Comparison of ENCODE assay signal across 8 cellular contexts in the genomic region with DNA sequence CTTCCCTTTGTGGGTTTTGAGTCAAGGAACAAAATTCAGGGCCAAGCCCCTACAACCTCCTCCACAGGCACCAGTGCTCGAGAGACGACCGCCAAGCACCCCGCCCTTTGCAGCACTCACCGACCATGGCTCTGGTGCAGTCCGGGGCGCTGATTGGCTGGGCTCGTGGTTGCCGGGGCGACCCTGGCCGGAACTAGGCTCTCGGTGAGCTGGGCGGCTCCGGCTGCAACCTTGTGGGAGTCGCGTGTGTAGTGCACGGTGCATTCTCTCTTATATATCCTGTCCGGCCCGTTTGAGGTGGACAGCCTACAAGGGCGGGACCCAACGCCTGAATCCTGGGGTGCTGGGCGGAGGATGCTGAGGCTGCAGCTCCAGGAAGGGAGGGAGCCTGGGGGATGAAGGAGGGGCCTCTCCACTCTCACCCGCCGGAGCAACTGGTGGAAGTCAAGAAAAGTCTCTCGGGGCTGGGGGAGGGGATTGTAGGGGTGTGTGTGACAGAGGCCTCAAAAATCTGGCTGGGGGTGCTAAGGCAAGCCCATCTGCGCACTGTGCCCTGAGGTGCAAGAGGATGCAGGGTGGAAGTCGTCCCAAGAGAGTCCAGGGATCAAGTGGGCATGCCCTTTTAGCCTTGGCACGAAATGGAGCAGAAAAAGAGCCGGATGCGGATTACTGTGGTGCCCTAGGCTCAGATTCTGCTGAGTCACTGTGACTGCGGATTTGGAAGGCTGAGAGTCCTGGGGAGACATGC.
A peak's percentile ranks its signal among the peaks of the same experiment; 100 is the strongest.
DNase-seq lines count a peak whose midpoint lies in the region; ATAC-seq lines count a peak whose summit lies in the region.

Gene NQO1, minus strand, starts transcription at position 248 of the 748 bp plus-strand sequence. Its CDS starts 121 bp downstream, at position 127.

- peak; percentile 93 for DNase-seq in AG08396 (ENCODE audit: low spot score)
- DNase-seq in NCI-H345 (lab: John Stamatoyannopoulos, UW), result peak; percentile 84
- peak; percentile 77 to 79 for DNase-seq in activated CD4-positive, alpha-beta T cell treated with anti-CD3 and anti-CD28 coated beads for 4 hours
- DNase-seq in stimulated activated CD4-positive, alpha-beta T cell treated with anti-CD3 and anti-CD28 coated beads, Interleukin-1b, Interleukin-23, amount 100 ng/mL, for 4 hours (ENCODE audit: low read depth in 2 of 2), result peak; percentile 69 to 82

- ATAC-seq in GM18907 (IDR thresholded peaks at IDR 0.05; ENCODE audit: unreplicated experiment), result peak; percentile 97
- peak; percentile 99 for ATAC-seq in HG03175 (IDR thresholded peaks at IDR 0.05; ENCODE audit: unreplicated experiment)

- H3K27me3 ChIP-seq in layer of hippocampus (ENCODE audit: control insufficient read depth, insufficient read depth, low read length), result no peaks in the 10 kb centered on the region

- peak within 1 kb of the TSS; percentile 93 for H3K27ac ChIP-seq in cingulate gyrus (ENCODE audit: low read depth, low read length)
- peak within 1 kb of the TSS; percentile 89 for H3K27ac ChIP-seq in layer of hippocampus (ENCODE audit: low read depth, low read length)

Comparison
In these comparisons a context has a peak if more than half of its experiments do, and no peak if none do; other contexts are left out.
1. Peak in every context shown above with its lines: DNase-seq, ATAC-seq and H3K27ac ChIP-seq.